Comparison of ENCODE assay signal across 1 cellular context in genomic region chr16:89191033-89191900, GRCh38.
TF ChIP-seq lines count a peak whose summit lies in the region.

No MANE protein-coding gene starts in this region.

TF ChIP-seq in HepG2, 621 proteins besides CTCF, POLR2A, EP300 and RAD21 (continued from another document and continues in another):
- TF ChIP-seq GRHL1 (CRISPR knock-in tag; conservative IDR thresholded peaks at IDR 0.05), result no peak
- TF ChIP-seq ZNF549 (CRISPR knock-in tag; IDR thresholded peaks at IDR 0.05), result no peak
- no peak for TF ChIP-seq MXI1 (IDR thresholded peaks at IDR 0.05; ENCODE audit: borderline replicate concordance, low read depth, low read length)
- no peak for TF ChIP-seq ZNF543 (CRISPR knock-in tag; IDR thresholded peaks at IDR 0.05)
- peak; percentile 88 for TF ChIP-seq ZNF687 (CRISPR knock-in tag; IDR thresholded peaks at IDR 0.05)
- TF ChIP-seq THRA (CRISPR knock-in tag; IDR thresholded peaks at IDR 0.05; ENCODE audit: borderline replicate concordance), result 0 out of 2 replicates have a peak, but pooled peaks have one; percentile 30
- TF ChIP-seq ZNF557 (CRISPR knock-in tag; IDR thresholded peaks at IDR 0.05), result peak; percentile 43; the same call in 1 of the 2 replicates
- TF ChIP-seq SNAPC5 (CRISPR knock-in tag; IDR thresholded peaks at IDR 0.05; ENCODE audit: borderline replicate concordance), result no peak
- TF ChIP-seq ZGPAT (CRISPR knock-in tag; IDR thresholded peaks at IDR 0.05), result peak; percentile 57; the same call in 1 of the 2 replicates
- no peak for TF ChIP-seq KIAA2018 (CRISPR knock-in tag; IDR thresholded peaks at IDR 0.05; ENCODE audit: borderline replicate concordance)
- no peak for TF ChIP-seq NFE2 (CRISPR knock-in tag; IDR thresholded peaks at IDR 0.05)
- no peak for TF ChIP-seq ZNF124 (CRISPR knock-in tag; IDR thresholded peaks at IDR 0.05)
- no peak for TF ChIP-seq ZNF33B (CRISPR knock-in tag; IDR thresholded peaks at IDR 0.05)
- TF ChIP-seq ZNF740 (CRISPR knock-in tag; IDR thresholded peaks at IDR 0.05), result peak; percentile 94
- TF ChIP-seq NFATC3 (CRISPR knock-in tag; IDR thresholded peaks at IDR 0.05), result no peak
- no peak for TF ChIP-seq TCF7L2 (IDR thresholded peaks at IDR 0.05; ENCODE audit: low read depth, low read length)
- peak; percentile 77 for TF ChIP-seq PRDM10 (CRISPR knock-in tag; IDR thresholded peaks at IDR 0.05; ENCODE audit: low read depth)
- no peak for TF ChIP-seq ZBTB8A (CRISPR knock-in tag; IDR thresholded peaks at IDR 0.05; ENCODE audit: borderline replicate concordance, low read depth)
- TF ChIP-seq MEIS1 (CRISPR knock-in tag; IDR thresholded peaks at IDR 0.05; ENCODE audit: borderline replicate concordance), result peak; percentile 78; the same call in 1 of the 2 replicates
- no peak for TF ChIP-seq POLR2G (IDR thresholded peaks at IDR 0.05; ENCODE audit: low read depth, low read length)
- TF ChIP-seq SP140L (CRISPR knock-in tag; IDR thresholded peaks at IDR 0.05; ENCODE audit: borderline replicate concordance), result no peak
- no peak for TF ChIP-seq HNRNPUL1 (IDR thresholded peaks at IDR 0.05; ENCODE audit: low read depth, low read length)
- no peak for TF ChIP-seq ZNF800 (CRISPR knock-in tag; IDR thresholded peaks at IDR 0.05)
- TF ChIP-seq ESRRA (CRISPR knock-in tag; IDR thresholded peaks at IDR 0.05; ENCODE audit: low read depth), result peak; percentile 75
- no peak for TF ChIP-seq MED8 (CRISPR knock-in tag; IDR thresholded peaks at IDR 0.05; ENCODE audit: insufficient replicate concordance)
- TF ChIP-seq MYC (CRISPR knock-in tag; IDR thresholded peaks at IDR 0.05; ENCODE audit: borderline replicate concordance), result peak; percentile 96
- TF ChIP-seq ZNF576 (CRISPR knock-in tag; IDR thresholded peaks at IDR 0.05), result no peak
- TF ChIP-seq ETV5 (CRISPR knock-in tag; IDR thresholded peaks at IDR 0.05; ENCODE audit: borderline replicate concordance), result peak; percentile 70
- TF ChIP-seq SALL1 (CRISPR knock-in tag; IDR thresholded peaks at IDR 0.05), result peak; percentile 28; the same call in 1 of the 2 replicates
- TF ChIP-seq SNAI1 (CRISPR knock-in tag; IDR thresholded peaks at IDR 0.05; ENCODE audit: borderline replicate concordance), result no peak
- TF ChIP-seq ZFP90 (CRISPR knock-in tag; IDR thresholded peaks at IDR 0.05; ENCODE audit: borderline replicate concordance), result 0 out of 2 replicates have a peak, but pooled peaks have one; percentile 14
- TF ChIP-seq ZNF670 (CRISPR knock-in tag; IDR thresholded peaks at IDR 0.05; ENCODE audit: borderline replicate concordance), result no peak
